19 cellular contexts compared by ENCODE assay signal in the genomic region with DNA sequence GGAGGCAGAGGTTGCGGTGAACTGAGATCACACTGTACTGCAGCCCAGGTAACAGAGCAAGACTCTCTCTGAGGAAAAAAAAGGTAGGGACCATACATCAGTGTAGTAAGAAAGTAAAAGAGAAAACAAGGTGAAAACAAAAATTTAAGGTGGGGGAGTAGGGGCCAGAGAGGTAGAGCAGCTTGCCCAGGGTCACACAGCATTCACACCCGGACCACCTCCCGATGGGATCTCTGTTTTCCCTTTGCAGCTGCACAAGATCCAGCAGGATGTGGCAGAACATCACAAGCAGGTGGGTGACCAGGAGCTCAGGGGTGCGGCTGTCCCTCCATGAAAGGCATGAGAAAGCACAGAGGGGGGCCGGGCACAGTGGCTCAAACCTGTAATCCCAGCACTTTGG.
"Had no signal": no experiment of that assay in that cellular context is flagged by ENCODE, and none has a peak within 500 bp of the region (broad histone marks: within the 10 kb centered on the region; RNA-seq: fewer than 3 reads in every experiment).

No MANE protein-coding gene starts in this region.

- H3K4me3 ChIP-seq: colonic mucosa, ovary had no signal

- H3K4me3 Mint-ChIP-seq: activated naive CD4-positive, alpha-beta T cell treated with anti-CD3 and anti-CD28 coated beads, Interleukin-2, amount 10 ng/mL, durations not matched to agents 7 days and 5 days; activated naive CD8-positive, alpha-beta T cell treated with anti-CD3 and anti-CD28 coated beads, Interleukin-2, amount 50 U/mL, for 24 hours; central memory CD8-positive, alpha-beta T cell; stimulated activated naive B cell treated with anti-CD40 and anti-IgM and Interleukin-4, amounts not matched to agents 10 μg/mL and 1 μg/mL and 100 μg/mL, for 72 hours; T-helper 17 cell had no signal

- H3K4me1 ChIP-seq: colonic mucosa had no signal

- DNase-seq: activated CD4-positive, alpha-beta T cell treated with anti-CD3 and anti-CD28 coated beads, Interleukin-2, amount 50 U/mL, for 1 hour; activated CD4-positive, CD25-positive, alpha-beta regulatory T cell treated with anti-CD3 and anti-CD28 coated beads, Interleukin-2, amount 50 U/mL, for 72 hours; activated CD8-positive, alpha-beta memory T cell treated with anti-CD3 and anti-CD28 coated beads, Interleukin-2, amount 50 U/mL, for 48 hours; activated effector memory CD4-positive, alpha-beta T cell treated with Interleukin-2 at 50 U/mL for 16 hours; activated naive CD4-positive, alpha-beta T cell treated with anti-CD3 and anti-CD28 coated beads, Interleukin-2, amount 10 ng/mL, durations not matched to agents 7 days and 5 days; activated naive CD8-positive, alpha-beta T cell treated with anti-CD3 and anti-CD28 coated beads, Interleukin-2, amount 50 U/mL, for 24 hours; activated T-cell treated with anti-CD3 and anti-CD28 coated beads, Interleukin-2, amount 50 U/mL, for 48 hours; aorta; colonic mucosa; erythroblast; foreskin melanocyte; midbrain; ovary; stimulated activated naive B cell treated with anti-CD40 and anti-IgM and Interleukin-4, amounts not matched to agents 10 μg/mL and 1 μg/mL and 100 μg/mL, for 72 hours; T-helper 17 cell had no signal

- H3K27ac ChIP-seq: colonic mucosa had no signal

- FAIRE-seq: kidney, urothelium cell line had no signal

- H3K27me3 ChIP-seq: colonic mucosa, ovary had no signal

- H3K27ac Mint-ChIP-seq: activated naive CD4-positive, alpha-beta T cell treated with anti-CD3 and anti-CD28 coated beads, Interleukin-2, amount 10 ng/mL, durations not matched to agents 7 days and 5 days; activated naive CD8-positive, alpha-beta T cell treated with anti-CD3 and anti-CD28 coated beads, Interleukin-2, amount 50 U/mL, for 24 hours; stimulated activated naive B cell treated with anti-CD40 and anti-IgM and Interleukin-4, amounts not matched to agents 10 μg/mL and 1 μg/mL and 100 μg/mL, for 72 hours; T-helper 17 cell had no signal

- ATAC-seq: activated naive CD8-positive, alpha-beta T cell treated with anti-CD3 and anti-CD28 coated beads, Interleukin-2, amount 50 U/mL, for 24 hours; stimulated activated naive B cell treated with anti-CD40 and anti-IgM and Interleukin-4, amounts not matched to agents 10 μg/mL and 1 μg/mL and 100 μg/mL, for 72 hours; T-helper 17 cell had no signal

- H3K36me3 ChIP-seq: colonic mucosa, ovary, thoracic aorta had no signal

- H3K9me3 Mint-ChIP-seq: activated naive CD4-positive, alpha-beta T cell treated with anti-CD3 and anti-CD28 coated beads, Interleukin-2, amount 10 ng/mL, durations not matched to agents 7 days and 5 days; activated naive CD8-positive, alpha-beta T cell treated with anti-CD3 and anti-CD28 coated beads, Interleukin-2, amount 50 U/mL, for 24 hours; central memory CD8-positive, alpha-beta T cell; stimulated activated naive B cell treated with anti-CD40 and anti-IgM and Interleukin-4, amounts not matched to agents 10 μg/mL and 1 μg/mL and 100 μg/mL, for 72 hours had no signal

- H3K9me3 ChIP-seq: colonic mucosa, ovary, thoracic aorta had no signal

- H3K36me3 Mint-ChIP-seq: activated naive CD4-positive, alpha-beta T cell treated with anti-CD3 and anti-CD28 coated beads, Interleukin-2, amount 10 ng/mL, durations not matched to agents 7 days and 5 days had no signal
